In the genomic region with DNA sequence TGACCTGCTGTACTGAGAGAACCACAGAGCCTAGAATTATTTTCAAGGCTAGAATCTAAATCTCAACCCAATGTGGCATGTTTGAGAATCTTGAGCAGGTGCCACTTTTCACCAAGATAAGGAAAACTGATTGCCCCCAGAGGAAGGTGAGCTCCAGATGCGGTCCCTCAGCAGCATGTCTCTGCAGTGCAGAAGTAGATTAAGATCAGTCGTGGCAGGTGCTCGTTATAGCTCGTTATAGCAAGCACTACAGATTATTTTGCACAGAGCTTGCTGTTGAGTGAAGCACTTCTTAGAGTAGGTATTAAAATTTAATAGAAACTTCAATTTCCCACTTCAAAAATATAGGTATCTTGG, we compare ENCODE assay signal across 21 cellular contexts.
"Had no signal": no experiment of that assay in that cellular context is flagged by ENCODE, and none has a peak within 500 bp of the region (broad histone marks: within the 10 kb centered on the region; RNA-seq: fewer than 3 reads in every experiment).

No MANE protein-coding gene starts in this region.

- H3K27ac Mint-ChIP-seq: activated CD4-positive, alpha-beta memory T cell treated with anti-CD3 and anti-CD28 coated beads, Interleukin-2, amount 10 ng/mL, durations not matched to agents 7 days and 5 days; activated naive CD8-positive, alpha-beta T cell treated with anti-CD3 and anti-CD28 coated beads, Interleukin-2, amount 10 ng/mL, durations not matched to agents 7 days and 5 days; naive thymus-derived CD8-positive, alpha-beta T cell; progenitor cell of endocrine pancreas had no signal

- H3K9me3 ChIP-seq: left ventricle myocardium inferior had no signal

- H3K4me3 Mint-ChIP-seq: activated CD4-positive, alpha-beta memory T cell treated with anti-CD3 and anti-CD28 coated beads, Interleukin-2, amount 10 ng/mL, durations not matched to agents 7 days and 5 days; activated naive CD8-positive, alpha-beta T cell treated with anti-CD3 and anti-CD28 coated beads, Interleukin-2, amount 10 ng/mL, durations not matched to agents 7 days and 5 days; naive thymus-derived CD8-positive, alpha-beta T cell had no signal

- H3K9me3 Mint-ChIP-seq: activated CD4-positive, alpha-beta memory T cell treated with anti-CD3 and anti-CD28 coated beads, Interleukin-2, amount 10 ng/mL, durations not matched to agents 7 days and 5 days; activated naive CD8-positive, alpha-beta T cell treated with anti-CD3 and anti-CD28 coated beads, Interleukin-2, amount 10 ng/mL, durations not matched to agents 7 days and 5 days; naive thymus-derived CD8-positive, alpha-beta T cell had no signal

- H3K4me1 Mint-ChIP-seq: activated CD4-positive, alpha-beta memory T cell treated with anti-CD3 and anti-CD28 coated beads, Interleukin-2, amount 10 ng/mL, durations not matched to agents 7 days and 5 days; activated naive CD8-positive, alpha-beta T cell treated with anti-CD3 and anti-CD28 coated beads, Interleukin-2, amount 10 ng/mL, durations not matched to agents 7 days and 5 days had no signal

- H3K4me1 ChIP-seq: left ventricle myocardium inferior had no signal

- DNase-seq: activated CD4-positive, alpha-beta memory T cell treated with anti-CD3 and anti-CD28 coated beads, Interleukin-2, amount 10 ng/mL, durations not matched to agents 7 days and 5 days; activated CD4-positive, alpha-beta T cell treated with anti-CD3 and anti-CD28 coated beads for 4 hours; activated gamma-delta T cell treated with Interleukin-2 at 50 U/mL for 16 hours; activated naive CD8-positive, alpha-beta T cell treated with anti-CD3 and anti-CD28 coated beads, Interleukin-2, amount 10 ng/mL, durations not matched to agents 7 days and 5 days; anterior cingulate cortex; cerebellar nuclear complex; effector CD8-positive, alpha-beta T cell; left ventricle myocardium inferior; mesenchymal stem cell; naive thymus-derived CD8-positive, alpha-beta T cell; nucleus accumbens; right cardiac atrium; stimulated activated CD4-positive, alpha-beta T cell treated with anti-CD3 and anti-CD28 coated beads, Interleukin-15, amount 100 ng/mL, for 24 hours; stimulated activated CD4-positive, alpha-beta T cell treated with anti-CD3 and anti-CD28 coated beads, Interleukin-4, amount 100 ng/mL, for 24 hours; stimulated activated naive CD4-positive, alpha-beta T cell treated with Interleukin-2 at 50 U/mL for 16 hours; substantia nigra; T-helper 1 cell; trophoblast cell; WERI-Rb-1 had no signal

- H3K27me3 Mint-ChIP-seq: activated CD4-positive, alpha-beta memory T cell treated with anti-CD3 and anti-CD28 coated beads, Interleukin-2, amount 10 ng/mL, durations not matched to agents 7 days and 5 days; activated naive CD8-positive, alpha-beta T cell treated with anti-CD3 and anti-CD28 coated beads, Interleukin-2, amount 10 ng/mL, durations not matched to agents 7 days and 5 days; naive thymus-derived CD8-positive, alpha-beta T cell; progenitor cell of endocrine pancreas had no signal

- H3K27ac ChIP-seq: left ventricle myocardium inferior, skin epidermis, WERI-Rb-1 had no signal

- ATAC-seq: naive thymus-derived CD8-positive, alpha-beta T cell; right cardiac atrium had no signal

- H3K4me3 ChIP-seq: left ventricle myocardium inferior, skin epidermis had no signal
